1 cellular context compared by ENCODE assay signal in genomic region chr22:39519681-39520053, GRCh38.
TF ChIP-seq lines count a peak whose summit lies in the region.

No MANE protein-coding gene starts in this region.

TF ChIP-seq in HepG2, 621 proteins besides CTCF, POLR2A, EP300 and RAD21 (continued from another document and continues in another):
- no peak; the same call in 1 of the 2 replicates for TF ChIP-seq ZNF574 (CRISPR knock-in tag; IDR thresholded peaks at IDR 0.05)
- no peak for TF ChIP-seq AKAP8 (CRISPR knock-in tag; IDR thresholded peaks at IDR 0.05)
- TF ChIP-seq SRF (IDR thresholded peaks at IDR 0.05; ENCODE audit: low read depth, low read length) = no peak
- TF ChIP-seq ZBTB3 (CRISPR knock-in tag; IDR thresholded peaks at IDR 0.05; ENCODE audit: borderline replicate concordance, low read depth) = 0 out of 2 replicates have a peak, but pooled peaks have one; percentile 7
- no peak for TF ChIP-seq ZNF292 (CRISPR knock-in tag; IDR thresholded peaks at IDR 0.05; ENCODE audit: borderline replicate concordance, low read depth)
- TF ChIP-seq HHEX (CRISPR knock-in tag; IDR thresholded peaks at IDR 0.05) = no peak
- TF ChIP-seq ZNF570 (CRISPR knock-in tag; IDR thresholded peaks at IDR 0.05; ENCODE audit: borderline replicate concordance) = no peak
- no peak; the same call in 1 of the 2 replicates for TF ChIP-seq ZNF605 (CRISPR knock-in tag; IDR thresholded peaks at IDR 0.05)
- TF ChIP-seq ZNF160 (CRISPR knock-in tag; IDR thresholded peaks at IDR 0.05) = no peak
- TF ChIP-seq CSRNP1 (CRISPR knock-in tag; IDR thresholded peaks at IDR 0.05) = no peak; the same call in 1 of the 2 replicates
- no peak for TF ChIP-seq NR2F6 (IDR thresholded peaks at IDR 0.05)
- TF ChIP-seq NR2F6 (CRISPR knock-in tag; IDR thresholded peaks at IDR 0.05) = no peak
- TF ChIP-seq ZNF629 (CRISPR knock-in tag; conservative IDR thresholded peaks at IDR 0.05) = no peak
- no peak for TF ChIP-seq E2F1 (CRISPR knock-in tag; IDR thresholded peaks at IDR 0.05)
- peak; percentile 51; the same call in 1 of the 2 replicates for TF ChIP-seq ZNF205 (CRISPR knock-in tag; IDR thresholded peaks at IDR 0.05)
- TF ChIP-seq ZBTB8A (CRISPR knock-in tag; IDR thresholded peaks at IDR 0.05; ENCODE audit: borderline replicate concordance, low read depth) = no peak
- no peak for TF ChIP-seq ERF (CRISPR knock-in tag; IDR thresholded peaks at IDR 0.05)
- no peak for TF ChIP-seq TGIF2 (CRISPR knock-in tag; IDR thresholded peaks at IDR 0.05)
- no peak for TF ChIP-seq TFDP1 (CRISPR knock-in tag; IDR thresholded peaks at IDR 0.05; ENCODE audit: borderline replicate concordance)
- no peak for TF ChIP-seq ZHX1 (CRISPR knock-in tag; IDR thresholded peaks at IDR 0.05; ENCODE audit: low read depth)
- no peak for TF ChIP-seq MXD4 (CRISPR knock-in tag; IDR thresholded peaks at IDR 0.05)
- TF ChIP-seq ZNF790 (CRISPR knock-in tag; IDR thresholded peaks at IDR 0.05; ENCODE audit: borderline replicate concordance) = no peak
- TF ChIP-seq ZNF800 (CRISPR knock-in tag; IDR thresholded peaks at IDR 0.05) = no peak
- no peak; the same call in 1 of the 2 replicates for TF ChIP-seq ZNF784 (CRISPR knock-in tag; IDR thresholded peaks at IDR 0.05; ENCODE audit: borderline replicate concordance)
- 0 out of 2 replicates have a peak, but pooled peaks have one; percentile 21 for TF ChIP-seq HDAC2 (CRISPR knock-in tag; IDR thresholded peaks at IDR 0.05)
- no peak for TF ChIP-seq PRMT3 (CRISPR knock-in tag; IDR thresholded peaks at IDR 0.05; ENCODE audit: borderline replicate concordance, low read depth)
- TF ChIP-seq FOXC1 (CRISPR knock-in tag; IDR thresholded peaks at IDR 0.05; ENCODE audit: borderline replicate concordance) = no peak; the same call in 1 of the 2 replicates
- TF ChIP-seq ZFAT (CRISPR knock-in tag; conservative IDR thresholded peaks at IDR 0.05) = no peak
- TF ChIP-seq NCOA2 (CRISPR knock-in tag; IDR thresholded peaks at IDR 0.05) = no peak
- peak; percentile 25; the same call in 1 of the 2 replicates for TF ChIP-seq ZNF891 (CRISPR knock-in tag; IDR thresholded peaks at IDR 0.05)
- no peak for TF ChIP-seq PTBP1 (IDR thresholded peaks at IDR 0.05; ENCODE audit: low read depth, low read length, poor library complexity, severe bottlenecking)
- TF ChIP-seq ZNF235 (CRISPR knock-in tag; IDR thresholded peaks at IDR 0.05; ENCODE audit: borderline replicate concordance) = no peak
- TF ChIP-seq DZIP1 (CRISPR knock-in tag; IDR thresholded peaks at IDR 0.05) = no peak
- TF ChIP-seq NR2C2 (CRISPR knock-in tag; IDR thresholded peaks at IDR 0.05; ENCODE audit: borderline replicate concordance) = no peak
- no peak; the same call in none of the 2 replicates for TF ChIP-seq ZNF761 (CRISPR knock-in tag; conservative IDR thresholded peaks at IDR 0.05)
- no peak for TF ChIP-seq ZFYVE20 (CRISPR knock-in tag; IDR thresholded peaks at IDR 0.05; ENCODE audit: borderline replicate concordance, low read depth)
- no peak for TF ChIP-seq AFF4 (CRISPR knock-in tag; IDR thresholded peaks at IDR 0.05)
- no peak for TF ChIP-seq EHMT2 (IDR thresholded peaks at IDR 0.05; ENCODE audit: borderline replicate concordance, low read depth, low read length)
- peak; percentile 81 for TF ChIP-seq ATF7-NPFF (CRISPR knock-in tag; IDR thresholded peaks at IDR 0.05; ENCODE audit: low read depth)
- TF ChIP-seq ZNF850 (CRISPR knock-in tag; conservative IDR thresholded peaks at IDR 0.05) = no peak; the same call in 1 of the 2 replicates
- no peak for TF ChIP-seq MBNL3 (CRISPR knock-in tag; conservative IDR thresholded peaks at IDR 0.05)
- TF ChIP-seq HES4 (CRISPR knock-in tag; IDR thresholded peaks at IDR 0.05; ENCODE audit: borderline replicate concordance) = no peak; the same call in 1 of the 2 replicates
- TF ChIP-seq CBX2 (IDR thresholded peaks at IDR 0.05; ENCODE audit: low read depth, low read length) = no peak
- TF ChIP-seq CBX2 (CRISPR knock-in tag; IDR thresholded peaks at IDR 0.05; ENCODE audit: low read depth) = no peak
